In the genomic region with DNA sequence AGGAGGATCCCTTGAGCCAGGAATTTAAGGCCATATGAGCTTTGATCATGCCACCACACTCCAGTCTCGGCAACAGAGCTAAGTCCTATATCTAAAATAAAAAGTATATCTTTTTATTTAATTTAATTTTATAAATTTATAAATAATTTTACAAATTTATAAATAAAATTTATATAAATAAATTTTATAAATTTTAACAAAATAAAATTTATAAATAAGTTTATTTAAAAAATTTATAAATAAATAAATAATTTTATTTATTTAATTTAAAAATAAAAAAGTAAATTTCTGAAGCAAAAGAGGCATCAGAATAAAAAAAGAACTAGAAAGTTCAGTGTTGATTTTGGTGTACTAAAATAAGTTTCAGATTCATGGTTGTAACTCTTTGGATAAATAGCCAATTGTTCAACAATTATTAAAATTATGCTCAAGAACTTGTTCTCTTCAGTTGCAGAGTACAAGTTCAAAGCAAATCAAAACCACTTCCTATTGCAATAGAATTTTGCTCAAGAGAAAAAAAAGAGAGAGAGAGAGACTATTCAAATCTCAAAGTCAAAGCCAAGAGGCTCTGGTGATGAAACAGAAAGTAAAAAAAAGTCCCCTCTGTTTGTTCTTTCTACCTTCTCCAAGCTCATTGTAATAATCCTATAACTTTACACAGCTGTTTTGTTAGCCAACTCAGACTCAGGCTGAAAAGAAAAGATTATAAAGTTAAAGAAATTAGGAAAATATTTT, we compare ENCODE assay signal across 9 cellular contexts.
DNase-seq lines count a peak whose midpoint lies in the region; ATAC-seq and TF ChIP-seq lines count a peak whose summit lies in the region.
"Had no signal": no experiment of that assay in that cellular context is flagged by ENCODE, and none has a peak within 500 bp of the region (broad histone marks: within the 10 kb centered on the region; RNA-seq: fewer than 3 reads in every experiment).

No MANE protein-coding gene starts in this region.

- H3K4me3 ChIP-seq in mammary epithelial cell (replicated peaks in 1 of 3; ENCODE audit: insufficient read depth in 1 of 3, low read depth in 2 of 3, low read length in 3 of 3) (no peak overlapping the region), OCI-LY1 (ENCODE audit: low read depth, low read length, poor library complexity, severe bottlenecking) (peak overlapping the region; percentile 36), tibial nerve (peak overlapping the region in 2 of 4 donors; percentile 13 to 28)
- H3K4me3 ChIP-seq: vagina had no signal

- intact Hi-C loops in MCF 10A (cut with micrococcal nuclease), result no loop called here
- intact Hi-C loops in mammary epithelial cell (cut with micrococcal nuclease), result no loop called here

- H3K4me1 ChIP-seq in mammary epithelial cell (ENCODE audit: insufficient read depth, low read length) (no peaks in the 10 kb centered on the region), OCI-LY1 (ENCODE audit: insufficient read depth, low read length, severe bottlenecking) (peaks cover 31% of the 10 kb centered on the region), tibial nerve (no peaks in the 10 kb centered on the region)
- H3K4me1 ChIP-seq: vagina had no signal

- no peak for TF ChIP-seq EP300 in tibial nerve (IDR thresholded peaks at IDR 0.05)

- 22% methylated on average over 1 of the region's 1 CpG for WGBS in mammary epithelial cell (ENCODE audit: low coverage, missing lambda C conversion rate)
- WGBS in tibial nerve, 2 donors, result 88 to 95% methylated on average over 1 of the region's 1 CpG

- no peaks in the 10 kb centered on the region for H3F3A ChIP-seq in OCI-LY1 (ENCODE audit: insufficient read depth, low read length)

- peaks cover 5% of the 10 kb centered on the region for H3K9me3 ChIP-seq in mammary epithelial cell (replicated peaks; ENCODE audit: insufficient read depth, low read length)
- H3K9me3 ChIP-seq in OCI-LY1 (ENCODE audit: low read length), result no peaks in the 10 kb centered on the region
- H3K9me3 ChIP-seq in tibial nerve, result no peaks in the 10 kb centered on the region
- H3K9me3 ChIP-seq: vagina had no signal

- H3K9me3 Mint-ChIP-seq in MCF 10A (ENCODE audit: unreplicated experiment), result no peaks in the 10 kb centered on the region
- peaks cover 2% of the 10 kb centered on the region for H3K9me3 Mint-ChIP-seq in activated CD4-positive, alpha-beta memory T cell treated with anti-CD3 and anti-CD28 coated beads, Interleukin-2, amount 10 ng/mL, durations not matched to agents 7 days and 5 days

- peaks cover 6% of the 10 kb centered on the region for H3K4me1 Mint-ChIP-seq in MCF 10A (ENCODE audit: insufficient read depth, unreplicated experiment)
- H3K4me1 Mint-ChIP-seq in activated CD4-positive, alpha-beta memory T cell treated with anti-CD3 and anti-CD28 coated beads, Interleukin-2, amount 10 ng/mL, durations not matched to agents 7 days and 5 days, result no peaks in the 10 kb centered on the region

- DNase-seq in MCF 10A (ENCODE audit: unreplicated experiment) (peak; percentile 1), mammary epithelial cell (no peak), tibial nerve (ENCODE audit: low spot score in 2 of 2) (no peak), AML-193 (lab: John Stamatoyannopoulos, UW) (no peak), NCI-H1436 (lab: John Stamatoyannopoulos, UW) (no peak)
- DNase-seq in activated CD4-positive, alpha-beta memory T cell treated with anti-CD3 and anti-CD28 coated beads, Interleukin-2, amount 10 ng/mL, durations not matched to agents 7 days and 5 days, result no peak

- CTCF ChIA-PET in MCF 10A (lab: Yijun Ruan, JAX) (no interaction called here), mammary epithelial cell (lab: Charles Lee; ENCODE audit: low non-redundant PET) (interaction anchor here (0.5 kb wide), 1 partner anchor 197 kb away, joined by 5 read pairs; no protein-coding TSS in a partner anchor)
- CTCF ChIA-PET in activated CD4-positive, alpha-beta memory T cell treated with anti-CD3 and anti-CD28 coated beads, Interleukin-2, amount 10 ng/mL, durations not matched to agents 7 days and 5 days (lab: Charles Lee), result no interaction called here

- H3K79me2 ChIP-seq in mammary epithelial cell (ENCODE audit: insufficient read depth, low read length) (no peaks in the 10 kb centered on the region), OCI-LY1 (ENCODE audit: insufficient read depth, low read length) (no peaks in the 10 kb centered on the region)

- POLR2A ChIA-PET in MCF 10A (lab: Yijun Ruan, JAX), result interaction anchor here (0.7 kb wide), 1 partner anchor 35 kb away, joined by 3 read pairs; no protein-coding TSS in a partner anchor
- POLR2A ChIA-PET in activated CD4-positive, alpha-beta memory T cell treated with anti-CD3 and anti-CD28 coated beads, Interleukin-2, amount 10 ng/mL, durations not matched to agents 7 days and 5 days (lab: Charles Lee), result no interaction called here

- TF ChIP-seq CTCF in MCF 10A (IDR thresholded peaks at IDR 0.05; ENCODE audit: unreplicated experiment), result no peak
- no peak for TF ChIP-seq CTCF in mammary epithelial cell (conservative IDR thresholded peaks at IDR 0.05 in 1 of 2, IDR thresholded peaks at IDR 0.05 in 1 of 2; ENCODE audit: extremely low read depth in 1 of 2, insufficient read depth in 1 of 2, low read depth in 1 of 2, low read length in 2 of 2)
- TF ChIP-seq CTCF in OCI-LY1 (IDR thresholded peaks at IDR 0.05; ENCODE audit: low read length), result no peak
- TF ChIP-seq CTCF in tibial nerve (IDR thresholded peaks at IDR 0.05), result no peak

- H3K9me2 ChIP-seq in OCI-LY1 (ENCODE audit: low read depth, low read length), result no peaks in the 10 kb centered on the region

- no peak overlapping the region for H2AFZ ChIP-seq in mammary epithelial cell (ENCODE audit: low read depth, low read length)
- peak overlapping the region; percentile 43 for H2AFZ ChIP-seq in OCI-LY1 (ENCODE audit: low read length)

- H3K27me3 ChIP-seq in mammary epithelial cell (ENCODE audit: insufficient read depth, low read length) (no peaks in the 10 kb centered on the region), OCI-LY1 (ENCODE audit: insufficient read depth, low read length) (no peaks in the 10 kb centered on the region), tibial nerve (no peaks in the 10 kb centered on the region)
- H3K27me3 ChIP-seq: vagina had no signal

- H3K27ac Mint-ChIP-seq in MCF 10A (ENCODE audit: low read depth, unreplicated experiment), result no peak overlapping the region
- H3K27ac Mint-ChIP-seq in activated CD4-positive, alpha-beta memory T cell treated with anti-CD3 and anti-CD28 coated beads, Interleukin-2, amount 10 ng/mL, durations not matched to agents 7 days and 5 days, result no peak overlapping the region

- H4K20me1 ChIP-seq in mammary epithelial cell (ENCODE audit: insufficient read depth, low read length) (no peaks in the 10 kb centered on the region), OCI-LY1 (ENCODE audit: insufficient read depth, low read length) (no peaks in the 10 kb centered on the region)

- H3K4me2 ChIP-seq in mammary epithelial cell (ENCODE audit: insufficient read depth, low read depth, low read length), result no peak overlapping the region
- peak overlapping the region; percentile 69 for H3K4me2 ChIP-seq in OCI-LY1 (ENCODE audit: low read length)

- H3K27ac ChIP-seq in mammary epithelial cell (ENCODE audit: insufficient read depth, low read depth, low read length) (no peak overlapping the region), OCI-LY1 (ENCODE audit: low read depth, low read length, poor library complexity, severe bottlenecking) (peak overlapping the region; percentile 81), tibial nerve (peak overlapping the region; percentile 11 to 78 (median 58))
- H3K27ac ChIP-seq: vagina had no signal

- H3K4me3 Mint-ChIP-seq in MCF 10A (ENCODE audit: unreplicated experiment), result peak overlapping the region; percentile 14
- H3K4me3 Mint-ChIP-seq in activated CD4-positive, alpha-beta memory T cell treated with anti-CD3 and anti-CD28 coated beads, Interleukin-2, amount 10 ng/mL, durations not matched to agents 7 days and 5 days, result no peak overlapping the region

- no peaks in the 10 kb centered on the region for H3K36me3 ChIP-seq in mammary epithelial cell (ENCODE audit: insufficient read depth, low read length)
- no peaks in the 10 kb centered on the region for H3K36me3 ChIP-seq in OCI-LY1 (ENCODE audit: insufficient read depth, low read length)
- no peaks in the 10 kb centered on the region for H3K36me3 ChIP-seq in tibial nerve
- H3K36me3 ChIP-seq: vagina had no signal

- no peak for TF ChIP-seq POLR2A in tibial nerve (IDR thresholded peaks at IDR 0.05)

- dilution Hi-C loops in mammary epithelial cell (cut with HindIII; ENCODE audit: low sequenced_read_pairs), result no loop called here

- H3K27me3 Mint-ChIP-seq in MCF 10A (ENCODE audit: insufficient read depth, unreplicated experiment), result no peaks in the 10 kb centered on the region
- no peaks in the 10 kb centered on the region for H3K27me3 Mint-ChIP-seq in activated CD4-positive, alpha-beta memory T cell treated with anti-CD3 and anti-CD28 coated beads, Interleukin-2, amount 10 ng/mL, durations not matched to agents 7 days and 5 days

- ATAC-seq in HG03039 (IDR thresholded peaks at IDR 0.05; ENCODE audit: unreplicated experiment), result peak; percentile 90

- BruUV-seq in MCF 10A (replicated peaks; lab: Mats Ljungman, UMichigan) (no TSS peak), mammary epithelial cell (replicated peaks; lab: Mats Ljungman, UMichigan) (no TSS peak)

- in situ Hi-C loops in mammary epithelial cell (cut with MboI; ENCODE audit: low sequenced_read_pairs in 2 of 2), result no loop called here

- no peaks in the 10 kb centered on the region for H3K36me3 Mint-ChIP-seq in MCF 10A (ENCODE audit: insufficient read depth, unreplicated experiment)
- H3K36me3 Mint-ChIP-seq in activated CD4-positive, alpha-beta memory T cell treated with anti-CD3 and anti-CD28 coated beads, Interleukin-2, amount 10 ng/mL, durations not matched to agents 7 days and 5 days (ENCODE audit: low read depth), result no peaks in the 10 kb centered on the region

- no peak overlapping the region for H3K9ac ChIP-seq in mammary epithelial cell (ENCODE audit: insufficient read depth, low read length)
- peak overlapping the region; percentile 56 for H3K9ac ChIP-seq in OCI-LY1 (ENCODE audit: low read length)
